In the genomic region with DNA sequence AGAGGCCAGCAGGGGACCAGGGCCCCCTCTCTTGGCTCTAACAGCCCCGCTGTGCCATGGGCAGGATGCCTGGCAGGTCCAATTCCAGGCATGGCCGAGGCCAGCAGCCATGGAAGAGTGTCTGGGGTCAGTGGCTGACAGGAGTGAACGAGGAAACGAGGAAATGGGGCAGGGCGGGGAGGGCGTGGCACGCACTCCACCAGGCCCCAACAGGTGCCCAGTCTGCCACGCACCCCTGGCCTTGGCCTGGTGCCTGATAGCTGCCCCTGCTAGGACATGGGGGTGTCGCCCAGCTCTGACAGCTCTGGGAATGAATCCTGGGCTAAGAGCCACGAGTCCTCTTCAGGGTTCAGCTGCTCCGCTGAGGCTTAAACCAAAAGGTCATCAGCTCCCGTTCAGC, we compare ENCODE assay signal across 1 cellular context.
TF ChIP-seq lines count a peak whose summit lies in the region.

No MANE protein-coding gene starts in this region.

TF ChIP-seq in endothelial cell of umbilical vein, 7 proteins besides CTCF, POLR2A, EP300 and RAD21 (continued from another document):
- TF ChIP-seq POLR2AphosphoS5 (IDR thresholded peaks at IDR 0.05; ENCODE audit: insufficient read depth, low read depth, low read length): no peak
- TF ChIP-seq, protein P1, sequence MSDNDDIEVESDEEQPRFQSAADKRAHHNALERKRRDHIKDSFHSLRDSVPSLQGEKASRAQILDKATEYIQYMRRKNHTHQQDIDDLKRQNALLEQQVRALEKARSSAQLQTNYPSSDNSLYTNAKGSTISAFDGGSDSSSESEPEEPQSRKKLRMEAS (IDR thresholded peaks at IDR 0.05; ENCODE audit: insufficient read depth, insufficient read length): no peak
